Comparison of ENCODE assay signal across 12 cellular contexts in the genomic region with DNA sequence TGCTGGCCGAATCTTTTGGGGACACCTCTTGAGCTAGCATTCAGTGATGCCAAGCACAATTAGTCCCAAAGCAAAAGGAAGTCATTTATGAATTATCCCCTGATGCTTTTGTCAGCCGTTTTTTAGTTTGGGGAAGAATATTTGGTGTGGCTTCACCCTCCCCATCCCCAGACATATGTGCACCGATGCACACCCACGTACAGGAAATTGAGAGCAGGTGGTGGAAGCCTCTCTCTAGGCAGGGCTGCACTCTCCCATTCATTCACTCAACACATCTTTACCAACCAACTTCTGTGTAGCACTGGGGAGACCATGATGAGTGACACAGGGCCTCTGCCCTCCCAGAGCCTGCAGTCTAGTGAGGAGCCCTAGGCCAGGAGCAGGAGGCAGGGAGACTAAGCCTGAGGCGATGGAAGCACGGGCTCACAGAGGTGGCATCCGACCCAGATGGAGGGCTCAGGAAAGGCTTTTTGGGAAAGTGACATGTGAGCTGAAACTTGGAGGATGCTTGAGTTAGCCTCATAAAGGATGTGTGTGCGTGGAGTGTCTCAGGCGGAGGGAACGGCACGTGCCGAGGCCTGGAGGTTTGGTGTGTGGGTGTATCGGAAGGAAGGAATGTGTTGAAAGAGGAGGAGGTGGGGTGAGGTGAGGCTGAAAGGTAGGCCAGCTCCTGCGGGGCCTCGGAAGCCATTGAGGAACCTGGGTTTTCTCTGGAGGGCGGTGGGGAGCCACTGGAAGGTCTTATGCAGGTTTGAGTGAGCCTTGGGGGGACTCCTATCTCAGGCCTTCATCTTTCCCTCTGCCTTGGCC. TPM values are rescaled to one million over a fixed set of nuclear protein-coding genes. Genes with fewer than 3 reads are reported as not detected.
A peak's percentile ranks its signal among the peaks of the same experiment; 100 is the strongest.
DNase-seq lines count a peak whose midpoint lies in the region; ATAC-seq, FAIRE-seq and TF ChIP-seq lines count a peak whose summit lies in the region.
"Had no signal": no experiment of that assay in that cellular context is flagged by ENCODE, and none has a peak within 500 bp of the region (broad histone marks: within the 10 kb centered on the region; RNA-seq: fewer than 3 reads in every experiment).

No MANE protein-coding gene starts in this region.

- H3K36me3 ChIP-seq in osteoblast (ENCODE audit: insufficient read depth, low read length), result no peaks in the 10 kb centered on the region
- H3K36me3 ChIP-seq: pancreas had no signal

- ATAC-seq in HG03469 (IDR thresholded peaks at IDR 0.05; ENCODE audit: unreplicated experiment), result peak; percentile 52
- ATAC-seq in activated naive CD4-positive, alpha-beta T cell treated with anti-CD3 and anti-CD28 coated beads, Interleukin-2, amount 50 U/mL, for 72 hours, result peak; percentile 59 to 67
- no peak for ATAC-seq in GM18520 (IDR thresholded peaks at IDR 0.05; ENCODE audit: unreplicated experiment)
- ATAC-seq in GM19455 (IDR thresholded peaks at IDR 0.05; ENCODE audit: unreplicated experiment), result no peak
- ATAC-seq: pancreas had no signal

- H2AFZ ChIP-seq in osteoblast (ENCODE audit: low read length), result no peak overlapping the region

- H3K4me2 ChIP-seq in osteoblast (ENCODE audit: insufficient read depth, low read length), result no peak overlapping the region

- no peaks in the 10 kb centered on the region for H4K20me1 ChIP-seq in osteoblast (ENCODE audit: insufficient read depth, low read length)

- no peak overlapping the region for H3K4me3 ChIP-seq in osteoblast (ENCODE audit: insufficient read depth, low read length)
- H3K4me3 ChIP-seq: pancreas had no signal

- H3K79me2 ChIP-seq in osteoblast (ENCODE audit: insufficient read depth, low read length), result no peaks in the 10 kb centered on the region

- no peak overlapping the region for H3K27ac ChIP-seq in osteoblast (ENCODE audit: low read depth, low read length)
- H3K27ac ChIP-seq: pancreas had no signal

- no peaks in the 10 kb centered on the region for H3K4me1 ChIP-seq in osteoblast (ENCODE audit: insufficient read depth, low read length)
- H3K4me1 ChIP-seq: pancreas had no signal

- DNase-seq in GM12892 (ENCODE audit: insufficient read length), result peak; percentile 56
- DNase-seq in activated naive CD4-positive, alpha-beta T cell treated with anti-CD3 and anti-CD28 coated beads, Interleukin-2, amount 50 U/mL, for 72 hours (ENCODE audit: low spot score in 2 of 2), result peak in 1 of 2 donors; percentile 22
- DNase-seq in osteoblast (ENCODE audit: insufficient read length, low spot score, missing footprints), result peak; percentile 65
- no peak for DNase-seq in NCI-H82 (lab: John Stamatoyannopoulos, UW)
- no peak for DNase-seq in amygdala (lab: John Stamatoyannopoulos, UW)

- H3K27ac Mint-ChIP-seq in activated naive CD4-positive, alpha-beta T cell treated with anti-CD3 and anti-CD28 coated beads, Interleukin-2, amount 50 U/mL, for 72 hours, result peak overlapping the region; percentile 76 to 88

- no peaks in the 10 kb centered on the region for H3K36me3 Mint-ChIP-seq in activated naive CD4-positive, alpha-beta T cell treated with anti-CD3 and anti-CD28 coated beads, Interleukin-2, amount 50 U/mL, for 72 hours

- no peaks in the 10 kb centered on the region for H3K27me3 ChIP-seq in osteoblast (ENCODE audit: insufficient read depth, low read length)
- H3K27me3 ChIP-seq: pancreas had no signal

- TF ChIP-seq POLR2A in GM12892 (IDR thresholded peaks at IDR 0.05; ENCODE audit: low read depth, low read length), result no peak

- no peaks in the 10 kb centered on the region for H3K9me3 ChIP-seq in osteoblast (ENCODE audit: low read depth, low read length)
- H3K9me3 ChIP-seq: pancreas had no signal

- TF ChIP-seq CTCF in osteoblast (IDR thresholded peaks at IDR 0.05; ENCODE audit: extremely low read depth, low read depth, low read length), result no peak

- FAIRE-seq in GM12892 (lab: Jason Lieb, UNC), result peak; percentile 91
- FAIRE-seq: colon, G401.6, HTR-8/SVneo, pancreas had no signal

- H3K9me3 Mint-ChIP-seq in activated naive CD4-positive, alpha-beta T cell treated with anti-CD3 and anti-CD28 coated beads, Interleukin-2, amount 50 U/mL, for 72 hours, result no peaks in the 10 kb centered on the region

RNA-seq across cellular contexts. Expression of a gene that starts 43.8 kb away (rescaled TPM):
- 123 TPM for polyA plus RNA-seq in GM12892 (2012; ENCODE audit: missing spikeins)
- 100 to 1,000 TPM; 113 to 115 TPM for total RNA-seq in activated naive CD4-positive, alpha-beta T cell treated with anti-CD3 and anti-CD28 coated beads, Interleukin-2, amount 50 U/mL, for 72 hours
- 53.9 and 70.2 TPM in 2 replicates for total RNA-seq in osteoblast

RNA-seq across cellular contexts. Expression of a gene that starts 44.1 kb away (rescaled TPM):
- polyA plus RNA-seq in GM12892 (2012; ENCODE audit: missing spikeins), result 26.7 TPM
- total RNA-seq in activated naive CD4-positive, alpha-beta T cell treated with anti-CD3 and anti-CD28 coated beads, Interleukin-2, amount 50 U/mL, for 72 hours, result 10 to 100 TPM; 37.2 to 38.6 TPM
- 51.6 and 57.2 TPM in 2 replicates for total RNA-seq in osteoblast

RNA-seq across cellular contexts. Expression of a gene that starts 49.6 kb away (rescaled TPM):
- 13.1 TPM for polyA plus RNA-seq in GM12892 (2012; ENCODE audit: missing spikeins)
- 10 to 100 TPM in 1 of 2 donors, 1 to 10 TPM in 1; 5.1 to 11.5 TPM for total RNA-seq in activated naive CD4-positive, alpha-beta T cell treated with anti-CD3 and anti-CD28 coated beads, Interleukin-2, amount 50 U/mL, for 72 hours
- 11.6 and 15.3 TPM in 2 replicates for total RNA-seq in osteoblast

Comparison
In these comparisons a context has a peak if more than half of its experiments do, and no peak if none do; other contexts are left out.
1. DNase-seq: peak in GM12892 (single experiment) and osteoblast (single experiment); none in NCI-H82 (single experiment) and amygdala (0 of 56).
2. ATAC-seq: peak in HG03469 (single experiment) and activated naive CD4-positive, alpha-beta T cell treated with anti-CD3 and anti-CD28 coated beads, Interleukin-2, amount 50 U/mL, for 72 hours (2 of 2); none in GM18520 (single experiment) and GM19455 (single experiment).